ENCODE assay signal across 23 cellular contexts in the genomic region with DNA sequence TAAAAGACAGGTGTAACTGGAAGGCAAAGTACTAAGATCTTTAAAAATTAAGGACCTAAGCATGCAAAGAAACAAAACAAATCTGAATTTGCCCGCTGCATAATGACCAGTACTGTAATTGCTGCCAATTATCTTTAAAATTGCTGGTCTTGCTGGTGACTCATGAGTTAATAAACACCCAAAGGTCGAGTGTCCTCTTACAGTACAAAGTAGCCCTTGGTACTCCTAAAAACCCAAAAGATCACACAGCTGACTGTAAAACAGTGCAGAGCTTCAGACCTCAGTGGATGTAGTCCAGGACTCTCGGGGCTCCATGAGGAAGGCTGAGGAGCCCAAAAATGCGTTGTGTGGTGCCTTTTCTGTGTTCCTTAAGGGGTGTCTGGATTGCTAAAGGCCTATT.
DNase-seq lines count a peak whose midpoint lies in the region; ATAC-seq, FAIRE-seq and TF ChIP-seq lines count a peak whose summit lies in the region.
"Had no signal": no experiment of that assay in that cellular context is flagged by ENCODE, and none has a peak within 500 bp of the region (broad histone marks: within the 10 kb centered on the region; RNA-seq: fewer than 3 reads in every experiment).

No MANE protein-coding gene starts in this region.

- TF ChIP-seq RAD21 in H1 (IDR thresholded peaks at IDR 0.05 in 1 of 2, conservative IDR thresholded peaks at IDR 0.05 in 1 of 2; ENCODE audit: low read depth in 2 of 2, low read length in 2 of 2), result no peak

- no peak for TF ChIP-seq EP300 in H1 (IDR thresholded peaks at IDR 0.05; ENCODE audit: borderline replicate concordance in 1 of 2, low read depth in 2 of 2, low read length in 2 of 2)

- peaks cover 0 to 7% (median under 1%) of the 10 kb centered on the region in 4 experiments; a peak in 3 of 7 replicates for H3K4me1 ChIP-seq in H1 (replicated peaks in 1 of 4; ENCODE audit: control insufficient read depth in 3 of 4, insufficient read depth in 4 of 4, low read length in 3 of 4)
- peaks cover 0 to 13% (median 0%) of the 10 kb centered on the region in 4 donors for H3K4me1 ChIP-seq in right lobe of liver
- H3K4me1 ChIP-seq: Peyer's patch, SJSA1 had no signal

- no peak for FAIRE-seq in H1 (lab: Jason Lieb, UNC)
- FAIRE-seq: GM19239 had no signal

- no peak overlapping the region for H2BK12ac ChIP-seq in H1 (ENCODE audit: low read depth, low read length)

- H3K4me3 ChIP-seq in H1 (ENCODE audit: extremely low read depth in 1 of 4, insufficient read depth in 2 of 4, low read depth in 3 of 4, low read length in 4 of 4) (no peak overlapping the region), right lobe of liver (no peak overlapping the region)
- H3K4me3 ChIP-seq: BLaER1, Peyer's patch, SJSA1 had no signal

- TF ChIP-seq POLR2A in H1 (IDR thresholded peaks at IDR 0.05; ENCODE audit: control extremely low read depth in 1 of 2, low read depth in 2 of 2, low read length in 2 of 2), result no peak
- TF ChIP-seq POLR2A in right lobe of liver (IDR thresholded peaks at IDR 0.05), result no peak

- no peaks in the 10 kb centered on the region for H3K9me3 ChIP-seq in H1 (ENCODE audit: insufficient read depth in 2 of 2, low read depth in 1 of 2, low read length in 1 of 2)
- no peaks in the 10 kb centered on the region for H3K9me3 ChIP-seq in right lobe of liver
- H3K9me3 ChIP-seq: BLaER1, SJSA1 had no signal

- CTCF ChIA-PET in H1 (lab: Charles Lee; ENCODE audit: partially characterized antibody), result interaction anchor here (1.0 kb wide), 1 partner anchor 9 kb away, joined by 3 read pairs; no protein-coding TSS in a partner anchor

- ATAC-seq in right lobe of liver (peak in 3 of 4 donors; percentile 84 to 93 (median 85)), HG02885 (IDR thresholded peaks at IDR 0.05; ENCODE audit: poor library complexity, unreplicated experiment) (no peak)
- ATAC-seq: Right ventricle myocardium inferior had no signal

- POLR2A ChIA-PET in H1 (lab: Charles Lee; ENCODE audit: partially characterized antibody), result no interaction called here

- no peaks in the 10 kb centered on the region for H3K23me2 ChIP-seq in H1 (ENCODE audit: low read depth, low read length)

- no peak overlapping the region for H3K9ac ChIP-seq in H1 (replicated peaks in 1 of 4; ENCODE audit: extremely low read depth in 1 of 4, low read depth in 3 of 4, low read length in 3 of 4)
- H3K9ac ChIP-seq: BLaER1 had no signal

- H2BK120ac ChIP-seq in H1 (replicated peaks; ENCODE audit: low read depth, low read length), result peak overlapping the region; percentile 79

- no peaks in the 10 kb centered on the region for H3K79me1 ChIP-seq in H1 (ENCODE audit: low read depth, low read length)

- no peaks in the 10 kb centered on the region for H3K36me3 ChIP-seq in H1 (ENCODE audit: control insufficient read depth in 2 of 4, insufficient read depth in 4 of 4, low read length in 3 of 4)
- H3K36me3 ChIP-seq in right lobe of liver, result no peaks in the 10 kb centered on the region
- H3K36me3 ChIP-seq: BLaER1, Peyer's patch, SJSA1 had no signal

- no peaks in the 10 kb centered on the region for H4K20me1 ChIP-seq in H1 (replicated peaks in 1 of 2; ENCODE audit: control insufficient read depth in 1 of 2, insufficient read depth in 2 of 2, low read length in 2 of 2)
- H4K20me1 ChIP-seq: BLaER1 had no signal

- no peak overlapping the region for H2AK5ac ChIP-seq in H1 (ENCODE audit: low read depth, low read length)

- H2BK5ac ChIP-seq in H1 (ENCODE audit: low read depth, low read length), result no peak overlapping the region

- H2AFZ ChIP-seq in H1 (ENCODE audit: low read length), result no peak overlapping the region; the same call in 1 of the 2 replicates

- H4K91ac ChIP-seq in H1 (replicated peaks; ENCODE audit: insufficient read length, low read length), result no peak overlapping the region

- no peak overlapping the region for H3K18ac ChIP-seq in H1 (ENCODE audit: extremely low read depth, low read length)

- no peak overlapping the region for H3K4ac ChIP-seq in H1 (replicated peaks; ENCODE audit: insufficient read length, low read depth, low read length)

- no peak overlapping the region for H2BK15ac ChIP-seq in H1 (ENCODE audit: low read length)

- H3K27ac ChIP-seq in H1 (ENCODE audit: low read depth, low read length) (no peak overlapping the region), right lobe of liver (no peak overlapping the region)
- H3K27ac ChIP-seq: BLaER1, Peyer's patch, SJSA1 had no signal

- H4K5ac ChIP-seq in H1 (ENCODE audit: insufficient read length, low read depth, low read length), result no peak overlapping the region

- DNase-seq in EH (ENCODE audit: low read depth) (peak; percentile 23), NCI-H146 (lab: John Stamatoyannopoulos, UW) (peak; percentile 39), H1 (ENCODE audit: low read depth in 1 of 2, low spot score in 2 of 2) (no peak), right lobe of liver (no peak), pons (ENCODE audit: low spot score) (no peak)
- no peak for DNase-seq in activated CD4-positive, alpha-beta T cell treated with anti-CD3 and anti-CD28 coated beads for 48 hours
- DNase-seq in effector CD8-positive, alpha-beta T cell (lab: John Stamatoyannopoulos, UW), result no peak
- DNase-seq: Calu3; CD4-positive, alpha-beta memory T cell; DMS153; H7; HFFc6; NCI-H1092; NCI-H1436; NCI-H2029; NCI-H526 treated with DMSO at 0.1 percent for 48 hours; Peyer's patch; T-helper 1 cell had no signal

- no peaks in the 10 kb centered on the region for H3K27me3 ChIP-seq in H1 (replicated peaks in 1 of 4; ENCODE audit: control insufficient read depth in 3 of 4, extremely low read depth in 1 of 4, insufficient read depth in 3 of 4, low read length in 3 of 4)
- H3K27me3 ChIP-seq in right lobe of liver, result no peaks in the 10 kb centered on the region
- H3K27me3 ChIP-seq: BLaER1, Peyer's patch, SJSA1 had no signal

- 91% methylated on average over 4 of the region's 4 CpGs; no CpG with 5 or more reads in 1 of the 2 experiments for WGBS in H1 (ENCODE audit: extremely low coverage in 1 of 2, insufficient coverage in 1 of 2, insufficient read length in 1 of 2, insufficient replicate concordance in 2 of 2, low coverage in 1 of 2, low lambda C conversion rate in 2 of 2, missing lambda C conversion rate in 1 of 2), 2 experiments
- 21% methylated on average over 4 of the region's 4 CpGs for WGBS in right lobe of liver (ENCODE audit: insufficient coverage, low coverage, low lambda C conversion rate, missing lambda C conversion rate)

- peak overlapping the region; percentile 43; the same call in 1 of the 2 replicates for H2BK20ac ChIP-seq in H1 (ENCODE audit: low read length)

- no peak overlapping the region for H3K14ac ChIP-seq in H1 (ENCODE audit: insufficient read length)

- TF ChIP-seq CTCF in H1 (IDR thresholded peaks at IDR 0.05; ENCODE audit: control extremely low read depth in 1 of 3, insufficient read depth in 1 of 3, low read depth in 1 of 3, low read length in 3 of 3) (no peak), right lobe of liver (IDR thresholded peaks at IDR 0.05) (no peak)

- no peak overlapping the region for H3K23ac ChIP-seq in H1 (ENCODE audit: insufficient read length)

- H3K79me2 ChIP-seq in H1 (ENCODE audit: control insufficient read depth in 1 of 2, insufficient read depth in 2 of 2, low read length in 2 of 2), result no peaks in the 10 kb centered on the region

- no peak overlapping the region for H3K56ac ChIP-seq in H1 (replicated peaks; ENCODE audit: insufficient read length, low read depth, low read length)

- H4K8ac ChIP-seq in H1 (ENCODE audit: extremely low read depth, insufficient read depth, low read length), result no peak overlapping the region

- no peak overlapping the region for H3K4me2 ChIP-seq in H1 (ENCODE audit: insufficient read depth in 1 of 2, low read depth in 2 of 2, low read length in 2 of 2)
- H3K4me2 ChIP-seq: BLaER1 had no signal

- intact Hi-C loops in right lobe of liver (cut with DNase I), result no loop called here

TF ChIP-seq in H1, 55 proteins besides CTCF, POLR2A, EP300 and RAD21:
- TF ChIP-seq, protein P1, sequence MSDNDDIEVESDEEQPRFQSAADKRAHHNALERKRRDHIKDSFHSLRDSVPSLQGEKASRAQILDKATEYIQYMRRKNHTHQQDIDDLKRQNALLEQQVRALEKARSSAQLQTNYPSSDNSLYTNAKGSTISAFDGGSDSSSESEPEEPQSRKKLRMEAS (IDR thresholded peaks at IDR 0.05), result no peak
- no peak for TF ChIP-seq NRF1 (IDR thresholded peaks at IDR 0.05; ENCODE audit: low read depth, low read length)
- no peak for TF ChIP-seq SRF (IDR thresholded peaks at IDR 0.05; ENCODE audit: low read depth, low read length)
- TF ChIP-seq, protein P2, sequence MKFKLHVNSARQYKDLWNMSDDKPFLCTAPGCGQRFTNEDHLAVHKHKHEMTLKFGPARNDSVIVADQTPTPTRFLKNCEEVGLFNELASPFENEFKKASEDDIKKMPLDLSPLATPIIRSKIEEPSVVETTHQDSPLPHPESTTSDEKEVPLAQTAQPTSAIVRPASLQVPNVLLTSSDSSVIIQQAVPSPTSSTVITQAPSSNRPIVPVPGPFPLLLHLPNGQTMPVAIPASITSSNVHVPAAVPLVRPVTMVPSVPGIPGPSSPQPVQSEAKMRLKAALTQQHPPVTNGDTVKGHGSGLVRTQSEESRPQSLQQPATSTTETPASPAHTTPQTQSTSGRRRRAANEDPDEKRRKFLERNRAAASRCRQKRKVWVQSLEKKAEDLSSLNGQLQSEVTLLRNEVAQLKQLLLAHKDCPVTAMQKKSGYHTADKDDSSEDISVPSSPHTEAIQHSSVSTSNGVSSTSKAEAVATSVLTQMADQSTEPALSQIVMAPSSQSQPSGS (IDR thresholded peaks at IDR 0.05; ENCODE audit: low read length), result no peak
- no peak for TF ChIP-seq CTBP2 (IDR thresholded peaks at IDR 0.05; ENCODE audit: borderline replicate concordance, insufficient read depth, insufficient read length, low read length)
- no peak for TF ChIP-seq JUN (IDR thresholded peaks at IDR 0.05; ENCODE audit: low read depth, low read length)
- TF ChIP-seq PHF8 (conservative IDR thresholded peaks at IDR 0.05; ENCODE audit: low read depth, low read length), result no peak
- no peak for TF ChIP-seq TAF7 (optimal IDR thresholded peaks at IDR 0.05; ENCODE audit: borderline replicate concordance, low read depth, low read length)
- no peak for TF ChIP-seq CEBPB (IDR thresholded peaks at IDR 0.05; ENCODE audit: low read depth, low read length)
- TF ChIP-seq POLR2AphosphoS5 (IDR thresholded peaks at IDR 0.05; ENCODE audit: low read depth, low read length), result no peak
- no peak for TF ChIP-seq BRCA1 (IDR thresholded peaks at IDR 0.05; ENCODE audit: low read depth, low read length)
- no peak for TF ChIP-seq JUND (IDR thresholded peaks at IDR 0.05; ENCODE audit: low read length)
- no peak for TF ChIP-seq KDM1A (IDR thresholded peaks at IDR 0.05; ENCODE audit: borderline replicate concordance, low read length)
- no peak for TF ChIP-seq KDM5A (IDR thresholded peaks at IDR 0.05; ENCODE audit: low read length)
- TF ChIP-seq, protein P3, sequence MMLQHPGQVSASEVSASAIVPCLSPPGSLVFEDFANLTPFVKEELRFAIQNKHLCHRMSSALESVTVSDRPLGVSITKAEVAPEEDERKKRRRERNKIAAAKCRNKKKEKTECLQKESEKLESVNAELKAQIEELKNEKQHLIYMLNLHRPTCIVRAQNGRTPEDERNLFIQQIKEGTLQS (IDR thresholded peaks at IDR 0.05; ENCODE audit: insufficient read depth, low read depth, low read length), result no peak

Comparison
In these comparisons a context has a peak if more than half of its experiments do, and no peak if none do; other contexts are left out.
1. DNase-seq: peak in EH (single experiment) and NCI-H146 (single experiment); none in H1 (0 of 2), right lobe of liver (0 of 3), activated CD4-positive, alpha-beta T cell treated with anti-CD3 and anti-CD28 coated beads for 48 hours (single experiment), effector CD8-positive, alpha-beta T cell (single experiment) and pons (single experiment).